Comparison of ENCODE assay signal across 8 cellular contexts in the genomic region with DNA sequence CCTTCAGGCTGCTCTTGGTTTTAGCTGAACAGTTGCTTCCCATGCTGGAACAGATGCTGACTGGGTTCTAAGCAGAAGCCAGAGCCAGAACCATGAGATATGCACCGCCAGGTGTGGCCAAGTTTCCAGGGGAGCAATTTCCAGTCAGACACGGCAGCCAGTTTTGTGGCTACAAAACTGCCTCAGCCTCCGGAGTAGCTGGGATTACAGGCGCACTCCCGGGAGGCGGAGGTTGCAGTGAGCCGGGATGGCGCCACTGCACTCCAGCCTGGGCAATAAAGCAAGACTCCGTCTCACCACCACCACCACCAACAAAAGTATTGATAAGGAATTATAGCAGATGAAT. TPM values are rescaled to one million over a fixed set of nuclear protein-coding genes. Genes with fewer than 3 reads are reported as not detected.
DNase-seq lines count a peak whose midpoint lies in the region; ATAC-seq and TF ChIP-seq lines count a peak whose summit lies in the region.

No MANE protein-coding gene starts in this region.

- 0 out of 2 replicates have a peak, but pooled peaks have one; percentile 6 for TF ChIP-seq CTCF in Panc1 (IDR thresholded peaks at IDR 0.05)
- no peak for TF ChIP-seq CTCF in neural cell (IDR thresholded peaks at IDR 0.05; ENCODE audit: poor library complexity, severe bottlenecking)
- no peak for TF ChIP-seq CTCF in GM13977 (IDR thresholded peaks at IDR 0.05; ENCODE audit: extremely low read depth, insufficient read depth, missing control alignments)

- H3K9ac ChIP-seq in neural cell (ENCODE audit: low read length): peak overlapping the region; percentile 75

- no TSS peak for BruUV-seq in Panc1 (replicated peaks; lab: Mats Ljungman, UMichigan)

- no peaks in the 10 kb centered on the region for H3K27me3 Mint-ChIP-seq in activated naive CD4-positive, alpha-beta T cell treated with anti-CD3 and anti-CD28 coated beads for 36 hours (ENCODE audit: low read depth)

- in situ Hi-C loops in Panc1 (cut with HindIII; ENCODE audit: low pct_unique_long_range_greater_than_20kb, low sequenced_read_pairs) (no loop called here), GM13977 (cut with MboI; ENCODE audit: low pct_unique_long_range_greater_than_20kb, low sequenced_read_pairs, unreplicated experiment) (no loop called here)

- H3K9me3 Mint-ChIP-seq in activated naive CD4-positive, alpha-beta T cell treated with anti-CD3 and anti-CD28 coated beads for 36 hours: no peaks in the 10 kb centered on the region

- peak overlapping the region; percentile 32 for H2AFZ ChIP-seq in neural cell (ENCODE audit: low read depth, low read length)

- intact Hi-C loops in activated naive CD4-positive, alpha-beta T cell treated with anti-CD3 and anti-CD28 coated beads for 36 hours (cut with micrococcal nuclease): loop anchor here (2.0 to 10.0 kb wide), 3 partner anchors 450 to 850 kb away; a partner anchor contains a TSS
- intact Hi-C loops in Panc1 (cut with micrococcal nuclease; ENCODE audit: unreplicated experiment): no loop called here

- no peaks in the 10 kb centered on the region for H4K20me1 ChIP-seq in neural cell (ENCODE audit: insufficient read depth)

- TF ChIP-seq EP300 in neural cell (conservative IDR thresholded peaks at IDR 0.05; ENCODE audit: poor library complexity, severe bottlenecking): no peak

- peak overlapping the region; percentile 95 to 99 for H3K4me3 ChIP-seq in Panc1 (ENCODE audit: low read depth in 2 of 2, low read length in 2 of 2)
- H3K4me3 ChIP-seq in neural cell (ENCODE audit: low read length): peak overlapping the region; percentile 95

- H3K4me1 ChIP-seq in Panc1 (ENCODE audit: control insufficient read depth, insufficient read depth, low read length): peaks cover 10% of the 10 kb centered on the region

- no peaks in the 10 kb centered on the region for H3K79me2 ChIP-seq in neural cell (replicated peaks; ENCODE audit: insufficient read depth, low read length)

- no peak for TF ChIP-seq RAD21 in neural cell (conservative IDR thresholded peaks at IDR 0.05)

- H3K4me2 ChIP-seq in neural cell (ENCODE audit: low read length): peak overlapping the region; percentile 46

- peaks cover 19% of the 10 kb centered on the region for H3K36me3 Mint-ChIP-seq in activated naive CD4-positive, alpha-beta T cell treated with anti-CD3 and anti-CD28 coated beads for 36 hours (ENCODE audit: low read depth)

- H3K9me3 ChIP-seq in Panc1 (ENCODE audit: control insufficient read depth, insufficient read depth, low read depth, low read length) (no peaks in the 10 kb centered on the region), neural cell (ENCODE audit: low read length) (no peaks in the 10 kb centered on the region)

- H3K4me3 Mint-ChIP-seq in activated naive CD4-positive, alpha-beta T cell treated with anti-CD3 and anti-CD28 coated beads for 36 hours: peak overlapping the region; percentile 93

- no peaks in the 10 kb centered on the region for H3K36me3 ChIP-seq in Panc1 (ENCODE audit: control insufficient read depth, insufficient read depth, low read length)
- H3K36me3 ChIP-seq in neural cell (ENCODE audit: insufficient read depth, low read length): no peaks in the 10 kb centered on the region

- peaks cover 17% of the 10 kb centered on the region for H3K4me1 Mint-ChIP-seq in activated naive CD4-positive, alpha-beta T cell treated with anti-CD3 and anti-CD28 coated beads for 36 hours (ENCODE audit: low read depth)

- H3K27ac Mint-ChIP-seq in activated naive CD4-positive, alpha-beta T cell treated with anti-CD3 and anti-CD28 coated beads for 36 hours: peak overlapping the region; percentile 91

- ATAC-seq in Panc1 (0 out of 2 replicates have a peak, but pooled peaks have one; percentile 1), GM18511 (IDR thresholded peaks at IDR 0.05; ENCODE audit: unreplicated experiment) (no peak), GM18873 (IDR thresholded peaks at IDR 0.05; ENCODE audit: low FRiP score, unreplicated experiment) (no peak)

- H3F3A ChIP-seq in neural cell (ENCODE audit: insufficient read depth, low read length, poor library complexity, severe bottlenecking): peaks cover 5% of the 10 kb centered on the region

- H3K9me2 ChIP-seq in neural cell (ENCODE audit: insufficient read depth, low read length): no peaks in the 10 kb centered on the region

- H3K27me3 ChIP-seq in Panc1 (ENCODE audit: control insufficient read depth, insufficient read depth, low read length) (no peaks in the 10 kb centered on the region), neural cell (ENCODE audit: insufficient read depth, low read depth, low read length) (no peaks in the 10 kb centered on the region)

- DNase-seq in activated naive CD4-positive, alpha-beta T cell treated with anti-CD3 and anti-CD28 coated beads for 36 hours: no peak
- DNase-seq in activated naive CD4-positive, alpha-beta T cell (lab: John Stamatoyannopoulos, UW): no peak
- no peak for DNase-seq in Panc1 (ENCODE audit: low read depth, low spot score)
- no peak for DNase-seq in epithelial cell of prostate (ENCODE audit: low read depth, low spot score)
- no peak for DNase-seq in GM13977 (ENCODE audit: low spot score)

- H3K27ac ChIP-seq in Panc1 (ENCODE audit: low read length): peak overlapping the region; percentile 93
- H3K27ac ChIP-seq in epithelial cell of prostate: peak overlapping the region; percentile 40
- peak overlapping the region; percentile 89 for H3K27ac ChIP-seq in neural cell (ENCODE audit: low read length)

- POLR2A ChIA-PET in Panc1 (lab: Charles Lee): interaction anchor here (0.6 kb wide), 2 partner anchors 11 to 491 kb away, joined by 5 to 9 read pairs; no protein-coding TSS in a partner anchor

- CTCF ChIA-PET in activated naive CD4-positive, alpha-beta T cell treated with anti-CD3 and anti-CD28 coated beads for 36 hours (lab: Charles Lee): no interaction called here
- CTCF ChIA-PET in Panc1 (lab: Charles Lee): no interaction called here

TF ChIP-seq in neural cell, 6 proteins besides CTCF, POLR2A, EP300 and RAD21:
- TF ChIP-seq MXI1 (conservative IDR thresholded peaks at IDR 0.05; ENCODE audit: poor library complexity, severe bottlenecking): no peak
- peak; percentile 21 for TF ChIP-seq POLR2AphosphoS5 (IDR thresholded peaks at IDR 0.05)
- peak; percentile 36 for TF ChIP-seq TAF1 (IDR thresholded peaks at IDR 0.05; ENCODE audit: low read depth)
TF ChIP-seq in neural cell: peak in this region for 2.

RNA-seq across cellular contexts. Expression of a gene that starts 1.3 kb away (rescaled TPM):
- total RNA-seq in activated naive CD4-positive, alpha-beta T cell treated with anti-CD3 and anti-CD28 coated beads for 36 hours: 1 to 10 TPM; 4.0 to 5.0 TPM
- 10.1 TPM for total RNA-seq in Panc1 (2021; ENCODE audit: unreplicated experiment)
- 4.5 TPM for polyA plus RNA-seq in Panc1 (2012; ENCODE audit: insufficient read length)
- polyA plus RNA-seq in neural cell: 12.0 and 17.5 TPM in 2 replicates
- 20.7 and 24.9 TPM in 2 replicates for polyA minus RNA-seq in neural cell

RNA-seq across cellular contexts. Expression of a gene that starts 33.3 kb away (rescaled TPM):
- total RNA-seq in activated naive CD4-positive, alpha-beta T cell treated with anti-CD3 and anti-CD28 coated beads for 36 hours: 100 to 1,000 TPM; 363 to 377 TPM
- 239 TPM for total RNA-seq in Panc1 (2021; ENCODE audit: unreplicated experiment)
- 141 TPM for polyA plus RNA-seq in Panc1 (2012; ENCODE audit: insufficient read length)
- 132 and 140 TPM in 2 replicates for polyA plus RNA-seq in neural cell
- 151 and 158 TPM in 2 replicates for polyA minus RNA-seq in neural cell

RNA-seq across cellular contexts. Expression of a gene that starts 50.3 kb away (rescaled TPM):
- total RNA-seq in activated naive CD4-positive, alpha-beta T cell treated with anti-CD3 and anti-CD28 coated beads for 36 hours: 10 to 100 TPM; 26.9 to 29.5 TPM
- 40.3 TPM for total RNA-seq in Panc1 (2021; ENCODE audit: unreplicated experiment)
- 65.0 TPM for polyA plus RNA-seq in Panc1 (2012; ENCODE audit: insufficient read length)
- polyA plus RNA-seq in neural cell: 65.5 and 69.1 TPM in 2 replicates
- 50.2 and 64.7 TPM in 2 replicates for polyA minus RNA-seq in neural cell

Comparison
In these comparisons a context has a peak if more than half of its experiments do, and no peak if none do; other contexts are left out.
1. H3K27ac ChIP-seq: peak in every context shown above with its lines; median percentile 93 in Panc1; 89 in neural cell; 40 in epithelial cell of prostate.